ENCODE assay signal across 17 cellular contexts in the genomic region with DNA sequence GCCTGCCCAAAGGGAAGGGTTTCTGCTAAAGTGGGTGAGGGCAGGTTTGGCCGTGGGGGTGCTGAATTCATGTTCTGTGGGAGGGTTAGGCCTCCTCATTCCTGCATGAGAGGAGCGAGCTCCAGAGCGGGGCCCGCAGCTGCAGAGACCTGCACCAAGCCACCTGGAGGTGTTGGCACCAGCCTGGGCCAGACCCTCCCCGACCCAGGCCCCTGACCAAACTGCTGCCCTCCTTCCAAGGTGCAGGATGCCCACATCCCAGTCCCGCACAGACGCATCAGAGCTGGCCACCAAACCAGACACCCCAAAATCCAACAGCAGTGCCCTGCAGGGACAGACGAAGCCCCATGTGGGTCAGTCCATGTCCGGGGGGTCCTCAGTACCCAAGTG.
"Had no signal": no experiment of that assay in that cellular context is flagged by ENCODE, and none has a peak within 500 bp of the region (broad histone marks: within the 10 kb centered on the region; RNA-seq: fewer than 3 reads in every experiment).

No MANE protein-coding gene starts in this region.

- H3K27ac ChIP-seq: body of pancreas, epithelial cell of prostate, foreskin keratinocyte had no signal

- H3K36me3 Mint-ChIP-seq: activated naive CD8-positive, alpha-beta T cell treated with anti-CD3 and anti-CD28 coated beads, Interleukin-2, amount 10 ng/mL, durations not matched to agents 7 days and 5 days; natural killer cell; type B pancreatic cell had no signal

- H3K9me3 Mint-ChIP-seq: activated naive CD8-positive, alpha-beta T cell treated with anti-CD3 and anti-CD28 coated beads, Interleukin-2, amount 10 ng/mL, durations not matched to agents 7 days and 5 days; activated T-helper 1 cell treated with anti-CD3 and anti-CD28 coated beads, Interleukin-12 subunit alpha, Interleukin-12 subunit beta, Interleukin-2, Interleukin-4 antibody, amounts not matched to agents 30 ng/mL and 10 ng/mL and 1 ng/mL, durations not matched to agents 14 hours and 24 hours and 36 hours; natural killer cell; type B pancreatic cell had no signal

- H3K4me1 ChIP-seq: foreskin keratinocyte had no signal

- H3K4me3 Mint-ChIP-seq: activated naive CD8-positive, alpha-beta T cell treated with anti-CD3 and anti-CD28 coated beads, Interleukin-2, amount 10 ng/mL, durations not matched to agents 7 days and 5 days; activated T-helper 1 cell treated with anti-CD3 and anti-CD28 coated beads, Interleukin-12 subunit alpha, Interleukin-12 subunit beta, Interleukin-2, Interleukin-4 antibody, amounts not matched to agents 30 ng/mL and 10 ng/mL and 1 ng/mL, durations not matched to agents 14 hours and 24 hours and 36 hours; natural killer cell; type B pancreatic cell had no signal

- H3K9me3 ChIP-seq: body of pancreas had no signal

- H3K27ac Mint-ChIP-seq: activated naive CD8-positive, alpha-beta T cell treated with anti-CD3 and anti-CD28 coated beads, Interleukin-2, amount 10 ng/mL, durations not matched to agents 7 days and 5 days; activated T-helper 1 cell treated with anti-CD3 and anti-CD28 coated beads, Interleukin-12 subunit alpha, Interleukin-12 subunit beta, Interleukin-2, Interleukin-4 antibody, amounts not matched to agents 30 ng/mL and 10 ng/mL and 1 ng/mL, durations not matched to agents 14 hours and 24 hours and 36 hours; natural killer cell; type B pancreatic cell had no signal

- H3K27me3 Mint-ChIP-seq: type B pancreatic cell had no signal

- ATAC-seq: activated CD4-positive, CD25-positive, alpha-beta regulatory T cell treated with anti-CD3 and anti-CD28 coated beads, Interleukin-2, amount 50 U/mL, for 24 hours; body of pancreas; foreskin keratinocyte; natural killer cell; SK-N-SH treated with all-trans-retinoic acid at 6 μM for 48 hours; stimulated activated naive CD8-positive, alpha-beta T cell treated with anti-CD3 and anti-CD28 coated beads, Interleukin-15, Interleukin-2, amounts not matched to agents 100 U/mL and 50 U/mL, for 24 hours had no signal

- H3K4me3 ChIP-seq: body of pancreas, dorsolateral prefrontal cortex had no signal

- H3K4me1 Mint-ChIP-seq: activated naive CD8-positive, alpha-beta T cell treated with anti-CD3 and anti-CD28 coated beads, Interleukin-2, amount 10 ng/mL, durations not matched to agents 7 days and 5 days had no signal

- H3K27me3 ChIP-seq: body of pancreas, dorsolateral prefrontal cortex, foreskin keratinocyte had no signal

- DNase-seq: activated CD8-positive, alpha-beta memory T cell treated with anti-CD3 and anti-CD28 coated beads for 24 hours; activated naive CD8-positive, alpha-beta T cell treated with anti-CD3 and anti-CD28 coated beads, Interleukin-2, amount 10 ng/mL, durations not matched to agents 7 days and 5 days; amygdala; body of pancreas; caudate nucleus; dorsolateral prefrontal cortex; foreskin keratinocyte; natural killer cell; SIG-M5; stimulated activated naive CD8-positive, alpha-beta T cell treated with anti-CD3 and anti-CD28 coated beads, Interleukin-15, Interleukin-2, amounts not matched to agents 100 U/mL and 50 U/mL, for 24 hours; T-helper 1 cell; T-helper 9 cell had no signal
